ENCODE assay signal across 1 cellular context in the genomic region with DNA sequence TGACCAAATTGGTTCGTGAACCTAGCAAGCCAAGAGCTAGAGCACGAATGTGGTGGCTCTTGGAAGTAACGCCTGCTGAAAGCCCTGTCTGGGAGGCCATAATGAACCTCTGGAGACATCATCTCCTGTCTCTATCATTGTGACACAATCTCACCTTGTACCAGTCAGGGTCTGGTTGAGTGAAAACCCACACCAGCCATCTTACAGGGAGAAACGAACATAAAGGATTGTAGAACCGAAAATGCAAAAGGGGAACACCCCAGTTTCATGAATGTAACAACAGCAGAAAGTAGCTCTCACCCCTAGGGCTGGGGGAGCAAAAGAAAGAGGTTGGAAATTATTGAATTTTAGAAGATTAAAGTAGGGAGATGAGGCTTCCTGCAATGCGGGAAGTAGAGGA.
TF ChIP-seq lines count a peak whose summit lies in the region.

No MANE protein-coding gene starts in this region.

TF ChIP-seq in WTC11, 78 proteins besides CTCF, POLR2A, EP300 and RAD21 (continued from another document):
- TF ChIP-seq, protein P1, sequence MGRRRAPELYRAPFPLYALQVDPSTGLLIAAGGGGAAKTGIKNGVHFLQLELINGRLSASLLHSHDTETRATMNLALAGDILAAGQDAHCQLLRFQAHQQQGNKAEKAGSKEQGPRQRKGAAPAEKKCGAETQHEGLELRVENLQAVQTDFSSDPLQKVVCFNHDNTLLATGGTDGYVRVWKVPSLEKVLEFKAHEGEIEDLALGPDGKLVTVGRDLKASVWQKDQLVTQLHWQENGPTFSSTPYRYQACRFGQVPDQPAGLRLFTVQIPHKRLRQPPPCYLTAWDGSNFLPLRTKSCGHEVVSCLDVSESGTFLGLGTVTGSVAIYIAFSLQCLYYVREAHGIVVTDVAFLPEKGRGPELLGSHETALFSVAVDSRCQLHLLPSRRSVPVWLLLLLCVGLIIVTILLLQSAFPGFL (CRISPR knock-in tag; IDR thresholded peaks at IDR 0.05; ENCODE audit: borderline replicate concordance) = no peak
- no peak for TF ChIP-seq SOX15 (CRISPR knock-in tag; IDR thresholded peaks at IDR 0.05)
- TF ChIP-seq, protein P2, sequence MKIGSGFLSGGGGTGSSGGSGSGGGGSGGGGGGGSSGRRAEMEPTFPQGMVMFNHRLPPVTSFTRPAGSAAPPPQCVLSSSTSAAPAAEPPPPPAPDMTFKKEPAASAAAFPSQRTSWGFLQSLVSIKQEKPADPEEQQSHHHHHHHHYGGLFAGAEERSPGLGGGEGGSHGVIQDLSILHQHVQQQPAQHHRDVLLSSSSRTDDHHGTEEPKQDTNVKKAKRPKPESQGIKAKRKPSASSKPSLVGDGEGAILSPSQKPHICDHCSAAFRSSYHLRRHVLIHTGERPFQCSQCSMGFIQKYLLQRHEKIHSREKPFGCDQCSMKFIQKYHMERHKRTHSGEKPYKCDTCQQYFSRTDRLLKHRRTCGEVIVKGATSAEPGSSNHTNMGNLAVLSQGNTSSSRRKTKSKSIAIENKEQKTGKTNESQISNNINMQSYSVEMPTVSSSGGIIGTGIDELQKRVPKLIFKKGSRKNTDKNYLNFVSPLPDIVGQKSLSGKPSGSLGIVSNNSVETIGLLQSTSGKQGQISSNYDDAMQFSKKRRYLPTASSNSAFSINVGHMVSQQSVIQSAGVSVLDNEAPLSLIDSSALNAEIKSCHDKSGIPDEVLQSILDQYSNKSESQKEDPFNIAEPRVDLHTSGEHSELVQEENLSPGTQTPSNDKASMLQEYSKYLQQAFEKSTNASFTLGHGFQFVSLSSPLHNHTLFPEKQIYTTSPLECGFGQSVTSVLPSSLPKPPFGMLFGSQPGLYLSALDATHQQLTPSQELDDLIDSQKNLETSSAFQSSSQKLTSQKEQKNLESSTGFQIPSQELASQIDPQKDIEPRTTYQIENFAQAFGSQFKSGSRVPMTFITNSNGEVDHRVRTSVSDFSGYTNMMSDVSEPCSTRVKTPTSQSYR (CRISPR knock-in tag; IDR thresholded peaks at IDR 0.05) = no peak
- no peak for TF ChIP-seq CBFB (CRISPR knock-in tag; IDR thresholded peaks at IDR 0.05; ENCODE audit: low read depth)
